ENCODE assay signal across 1 cellular context in the genomic region with DNA sequence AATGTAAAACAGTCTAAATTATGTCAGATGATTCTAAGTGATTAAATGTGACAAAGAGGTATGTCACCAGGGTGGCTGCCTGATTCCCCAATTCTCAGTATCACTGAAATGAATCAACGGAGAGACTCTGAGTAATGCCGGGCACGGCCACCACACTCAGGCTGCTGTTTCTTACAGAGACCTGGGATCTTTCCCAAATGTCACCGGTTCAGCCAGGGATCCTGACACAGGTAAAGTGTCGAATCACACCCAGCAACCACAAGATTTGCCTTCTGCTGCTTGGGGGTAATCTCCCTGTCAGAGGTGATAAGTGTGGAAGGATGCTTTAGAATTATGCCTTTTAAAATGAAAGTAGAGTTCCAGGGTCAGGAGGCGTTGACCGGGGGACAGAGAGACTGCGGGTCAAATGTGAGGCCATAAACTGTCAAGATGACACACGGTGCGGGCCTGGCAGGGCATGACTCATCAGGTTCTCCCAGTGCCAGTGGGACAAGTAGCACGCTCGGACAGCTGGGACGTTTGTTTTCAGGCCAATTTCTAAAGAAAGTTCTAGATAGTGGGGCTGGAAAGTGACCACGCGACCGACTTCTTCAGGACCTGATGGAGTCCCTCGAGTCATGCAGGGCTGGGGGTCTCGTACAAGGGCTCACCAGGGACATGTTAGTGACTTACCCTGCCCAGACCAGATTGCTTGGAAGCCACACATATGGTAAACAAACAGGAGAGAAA.
TF ChIP-seq lines count a peak whose summit lies in the region.

No MANE protein-coding gene starts in this region.

TF ChIP-seq in K562, 482 proteins besides CTCF, POLR2A, EP300 and RAD21 (continued from another document and continues in another):
- TF ChIP-seq MECOM (CRISPR knock-in tag; IDR thresholded peaks at IDR 0.05) = no peak; the same call in 1 of the 2 replicates
- no peak for TF ChIP-seq CHCHD3 (CRISPR knock-in tag; IDR thresholded peaks at IDR 0.05)
- TF ChIP-seq ZNF232 (CRISPR knock-in tag; IDR thresholded peaks at IDR 0.05) = no peak
- TF ChIP-seq, protein P1, sequence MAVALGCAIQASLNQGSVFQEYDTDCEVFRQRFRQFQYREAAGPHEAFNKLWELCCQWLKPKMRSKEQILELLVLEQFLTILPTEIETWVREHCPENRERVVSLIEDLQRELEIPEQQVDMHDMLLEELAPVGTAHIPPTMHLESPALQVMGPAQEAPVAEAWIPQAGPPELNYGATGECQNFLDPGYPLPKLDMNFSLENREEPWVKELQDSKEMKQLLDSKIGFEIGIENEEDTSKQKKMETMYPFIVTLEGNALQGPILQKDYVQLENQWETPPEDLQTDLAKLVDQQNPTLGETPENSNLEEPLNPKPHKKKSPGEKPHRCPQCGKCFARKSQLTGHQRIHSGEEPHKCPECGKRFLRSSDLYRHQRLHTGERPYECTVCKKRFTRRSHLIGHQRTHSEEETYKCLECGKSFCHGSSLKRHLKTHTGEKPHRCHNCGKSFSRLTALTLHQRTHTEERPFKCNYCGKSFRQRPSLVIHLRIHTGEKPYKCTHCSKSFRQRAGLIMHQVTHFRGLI (CRISPR knock-in tag; IDR thresholded peaks at IDR 0.05) = no peak
- TF ChIP-seq SMARCC2 (IDR thresholded peaks at IDR 0.05; ENCODE audit: low read depth) = peak; percentile 57; the same call in 1 of the 2 replicates
- TF ChIP-seq ZNF583 (CRISPR knock-in tag; IDR thresholded peaks at IDR 0.05) = no peak
- TF ChIP-seq, protein P2, sequence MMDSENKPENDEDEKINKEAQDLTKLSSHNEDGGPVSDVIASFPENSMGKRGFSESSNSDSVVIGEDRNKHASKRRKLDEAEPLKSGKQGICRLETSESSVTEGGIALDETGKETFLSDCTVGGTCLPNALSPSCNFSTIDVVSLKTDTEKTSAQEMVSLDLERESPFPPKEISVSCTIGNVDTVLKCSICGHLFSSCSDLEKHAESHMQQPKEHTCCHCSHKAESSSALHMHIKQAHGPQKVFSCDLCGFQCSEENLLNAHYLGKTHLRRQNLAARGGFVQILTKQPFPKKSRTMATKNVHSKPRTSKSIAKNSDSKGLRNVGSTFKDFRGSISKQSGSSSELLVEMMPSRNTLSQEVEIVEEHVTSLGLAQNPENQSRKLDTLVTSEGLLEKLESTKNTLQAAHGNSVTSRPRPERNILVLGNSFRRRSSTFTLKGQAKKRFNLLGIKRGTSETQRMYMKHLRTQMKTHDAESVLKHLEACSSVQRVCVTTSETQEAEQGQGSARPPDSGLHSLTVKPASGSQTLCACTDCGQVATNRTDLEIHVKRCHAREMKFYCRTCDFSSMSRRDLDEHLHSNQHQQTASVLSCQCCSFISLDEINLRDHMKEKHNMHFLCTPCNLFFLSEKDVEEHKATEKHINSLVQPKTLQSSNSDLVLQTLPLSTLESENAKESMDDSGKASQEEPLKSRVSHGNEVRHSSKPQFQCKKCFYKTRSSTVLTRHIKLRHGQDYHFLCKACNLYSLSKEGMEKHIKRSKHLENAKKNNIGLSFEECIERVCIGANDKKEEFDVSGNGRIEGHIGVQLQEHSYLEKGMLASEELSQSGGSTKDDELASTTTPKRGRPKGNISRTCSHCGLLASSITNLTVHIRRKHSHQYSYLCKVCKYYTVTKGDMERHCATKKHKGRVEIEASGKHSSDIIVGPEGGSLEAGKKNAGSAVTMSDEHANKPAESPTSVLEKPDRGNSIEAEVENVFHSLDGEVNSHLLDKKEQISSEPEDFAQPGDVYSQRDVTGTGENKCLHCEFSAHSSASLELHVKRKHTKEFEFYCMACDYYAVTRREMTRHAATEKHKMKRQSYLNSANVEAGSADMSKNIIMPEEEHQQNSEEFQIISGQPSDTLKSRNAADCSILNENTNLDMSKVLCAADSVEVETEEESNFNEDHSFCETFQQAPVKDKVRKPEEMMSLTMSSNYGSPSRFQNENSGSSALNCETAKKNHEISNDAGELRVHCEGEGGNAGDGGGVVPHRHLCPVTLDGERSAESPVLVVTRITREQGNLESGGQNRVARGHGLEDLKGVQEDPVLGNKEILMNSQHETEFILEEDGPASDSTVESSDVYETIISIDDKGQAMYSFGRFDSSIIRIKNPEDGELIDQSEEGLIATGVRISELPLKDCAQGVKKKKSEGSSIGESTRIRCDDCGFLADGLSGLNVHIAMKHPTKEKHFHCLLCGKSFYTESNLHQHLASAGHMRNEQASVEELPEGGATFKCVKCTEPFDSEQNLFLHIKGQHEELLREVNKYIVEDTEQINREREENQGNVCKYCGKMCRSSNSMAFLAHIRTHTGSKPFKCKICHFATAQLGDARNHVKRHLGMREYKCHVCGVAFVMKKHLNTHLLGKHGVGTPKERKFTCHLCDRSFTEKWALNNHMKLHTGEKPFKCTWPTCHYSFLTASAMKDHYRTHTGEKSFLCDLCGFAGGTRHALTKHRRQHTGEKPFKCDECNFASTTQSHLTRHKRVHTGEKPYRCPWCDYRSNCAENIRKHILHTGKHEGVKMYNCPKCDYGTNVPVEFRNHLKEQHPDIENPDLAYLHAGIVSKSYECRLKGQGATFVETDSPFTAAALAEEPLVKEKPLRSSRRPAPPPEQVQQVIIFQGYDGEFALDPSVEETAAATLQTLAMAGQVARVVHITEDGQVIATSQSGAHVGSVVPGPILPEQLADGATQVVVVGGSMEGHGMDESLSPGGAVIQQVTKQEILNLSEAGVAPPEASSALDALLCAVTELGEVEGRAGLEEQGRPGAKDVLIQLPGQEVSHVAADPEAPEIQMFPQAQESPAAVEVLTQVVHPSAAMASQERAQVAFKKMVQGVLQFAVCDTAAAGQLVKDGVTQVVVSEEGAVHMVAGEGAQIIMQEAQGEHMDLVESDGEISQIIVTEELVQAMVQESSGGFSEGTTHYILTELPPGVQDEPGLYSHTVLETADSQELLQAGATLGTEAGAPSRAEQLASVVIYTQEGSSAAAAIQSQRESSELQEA (IDR thresholded peaks at IDR 0.05; ENCODE audit: low read depth) = no peak
- no peak for TF ChIP-seq RBM17 (IDR thresholded peaks at IDR 0.05; ENCODE audit: borderline replicate concordance, low read depth, low read length)
- TF ChIP-seq PHF8 (IDR thresholded peaks at IDR 0.05; ENCODE audit: borderline replicate concordance, low read length) = no peak
- TF ChIP-seq KDM2B (CRISPR knock-in tag; IDR thresholded peaks at IDR 0.05) = no peak
- TF ChIP-seq, protein P3, sequence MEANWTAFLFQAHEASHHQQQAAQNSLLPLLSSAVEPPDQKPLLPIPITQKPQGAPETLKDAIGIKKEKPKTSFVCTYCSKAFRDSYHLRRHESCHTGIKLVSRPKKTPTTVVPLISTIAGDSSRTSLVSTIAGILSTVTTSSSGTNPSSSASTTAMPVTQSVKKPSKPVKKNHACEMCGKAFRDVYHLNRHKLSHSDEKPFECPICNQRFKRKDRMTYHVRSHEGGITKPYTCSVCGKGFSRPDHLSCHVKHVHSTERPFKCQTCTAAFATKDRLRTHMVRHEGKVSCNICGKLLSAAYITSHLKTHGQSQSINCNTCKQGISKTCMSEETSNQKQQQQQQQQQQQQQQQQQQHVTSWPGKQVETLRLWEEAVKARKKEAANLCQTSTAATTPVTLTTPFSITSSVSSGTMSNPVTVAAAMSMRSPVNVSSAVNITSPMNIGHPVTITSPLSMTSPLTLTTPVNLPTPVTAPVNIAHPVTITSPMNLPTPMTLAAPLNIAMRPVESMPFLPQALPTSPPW (CRISPR knock-in tag; IDR thresholded peaks at IDR 0.05) = 0 out of 2 replicates have a peak, but pooled peaks have one; percentile 30
- no peak for TF ChIP-seq TGIF2 (CRISPR knock-in tag; IDR thresholded peaks at IDR 0.05)
- no peak for TF ChIP-seq SIN3A (IDR thresholded peaks at IDR 0.05; ENCODE audit: borderline replicate concordance in 2 of 2, control insufficient read depth in 1 of 2, low read depth in 2 of 2, low read length in 2 of 2)
- TF ChIP-seq, protein P4, sequence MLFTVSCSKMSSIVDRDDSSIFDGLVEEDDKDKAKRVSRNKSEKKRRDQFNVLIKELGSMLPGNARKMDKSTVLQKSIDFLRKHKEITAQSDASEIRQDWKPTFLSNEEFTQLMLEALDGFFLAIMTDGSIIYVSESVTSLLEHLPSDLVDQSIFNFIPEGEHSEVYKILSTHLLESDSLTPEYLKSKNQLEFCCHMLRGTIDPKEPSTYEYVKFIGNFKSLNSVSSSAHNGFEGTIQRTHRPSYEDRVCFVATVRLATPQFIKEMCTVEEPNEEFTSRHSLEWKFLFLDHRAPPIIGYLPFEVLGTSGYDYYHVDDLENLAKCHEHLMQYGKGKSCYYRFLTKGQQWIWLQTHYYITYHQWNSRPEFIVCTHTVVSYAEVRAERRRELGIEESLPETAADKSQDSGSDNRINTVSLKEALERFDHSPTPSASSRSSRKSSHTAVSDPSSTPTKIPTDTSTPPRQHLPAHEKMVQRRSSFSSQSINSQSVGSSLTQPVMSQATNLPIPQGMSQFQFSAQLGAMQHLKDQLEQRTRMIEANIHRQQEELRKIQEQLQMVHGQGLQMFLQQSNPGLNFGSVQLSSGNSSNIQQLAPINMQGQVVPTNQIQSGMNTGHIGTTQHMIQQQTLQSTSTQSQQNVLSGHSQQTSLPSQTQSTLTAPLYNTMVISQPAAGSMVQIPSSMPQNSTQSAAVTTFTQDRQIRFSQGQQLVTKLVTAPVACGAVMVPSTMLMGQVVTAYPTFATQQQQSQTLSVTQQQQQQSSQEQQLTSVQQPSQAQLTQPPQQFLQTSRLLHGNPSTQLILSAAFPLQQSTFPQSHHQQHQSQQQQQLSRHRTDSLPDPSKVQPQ (CRISPR knock-in tag; IDR thresholded peaks at IDR 0.05; ENCODE audit: borderline replicate concordance) = no peak
- TF ChIP-seq SIRT6 (IDR thresholded peaks at IDR 0.05; ENCODE audit: low read depth, low read length) = no peak
- TF ChIP-seq ZNF24 (IDR thresholded peaks at IDR 0.05) = no peak
- TF ChIP-seq RB1 (IDR thresholded peaks at IDR 0.05; ENCODE audit: low read depth) = no peak
- no peak for TF ChIP-seq CHD2 (IDR thresholded peaks at IDR 0.05; ENCODE audit: low read depth, low read length)
- no peak for TF ChIP-seq FOXM1 (IDR thresholded peaks at IDR 0.05; ENCODE audit: low read depth)
- no peak for TF ChIP-seq FOXM1 (CRISPR knock-in tag; IDR thresholded peaks at IDR 0.05; ENCODE audit: low read depth)
- no peak for TF ChIP-seq KAT2B (IDR thresholded peaks at IDR 0.05; ENCODE audit: low read depth, low read length)
- no peak for TF ChIP-seq SLC30A9 (CRISPR knock-in tag; IDR thresholded peaks at IDR 0.05)
- no peak for TF ChIP-seq ZFP30 (CRISPR knock-in tag; IDR thresholded peaks at IDR 0.05; ENCODE audit: borderline replicate concordance)
- no peak for TF ChIP-seq TCF7L2 (IDR thresholded peaks at IDR 0.05; ENCODE audit: low read depth, low read length)
- TF ChIP-seq BCOR (IDR thresholded peaks at IDR 0.05) = no peak
- no peak for TF ChIP-seq ZNF644 (tag; IDR thresholded peaks at IDR 0.05; ENCODE audit: low read depth)
- TF ChIP-seq, protein P5, sequence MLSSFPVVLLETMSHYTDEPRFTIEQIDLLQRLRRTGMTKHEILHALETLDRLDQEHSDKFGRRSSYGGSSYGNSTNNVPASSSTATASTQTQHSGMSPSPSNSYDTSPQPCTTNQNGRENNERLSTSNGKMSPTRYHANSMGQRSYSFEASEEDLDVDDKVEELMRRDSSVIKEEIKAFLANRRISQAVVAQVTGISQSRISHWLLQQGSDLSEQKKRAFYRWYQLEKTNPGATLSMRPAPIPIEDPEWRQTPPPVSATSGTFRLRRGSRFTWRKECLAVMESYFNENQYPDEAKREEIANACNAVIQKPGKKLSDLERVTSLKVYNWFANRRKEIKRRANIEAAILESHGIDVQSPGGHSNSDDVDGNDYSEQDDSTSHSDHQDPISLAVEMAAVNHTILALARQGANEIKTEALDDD (IDR thresholded peaks at IDR 0.05) = no peak
- TF ChIP-seq CGGBP1 (CRISPR knock-in tag; IDR thresholded peaks at IDR 0.05) = no peak
- no peak for TF ChIP-seq SPI1 (IDR thresholded peaks at IDR 0.05; ENCODE audit: borderline replicate concordance, low read depth, low read length)
- peak; percentile 76 for TF ChIP-seq NFE2L1 (tag; IDR thresholded peaks at IDR 0.05; ENCODE audit: borderline replicate concordance, low read depth)
- no peak for TF ChIP-seq SMAD1 (IDR thresholded peaks at IDR 0.05; ENCODE audit: low read depth, low read length, partially characterized antibody)
- TF ChIP-seq TEAD4 (IDR thresholded peaks at IDR 0.05; ENCODE audit: low read length) = no peak
- no peak for TF ChIP-seq TEAD4 (CRISPR knock-in tag; IDR thresholded peaks at IDR 0.05; ENCODE audit: borderline replicate concordance)
- peak; percentile 30; the same call in 1 of the 2 replicates for TF ChIP-seq SOX6 (IDR thresholded peaks at IDR 0.05)
- TF ChIP-seq ZNF518B (CRISPR knock-in tag; IDR thresholded peaks at IDR 0.05) = no peak
